In the genomic region with DNA sequence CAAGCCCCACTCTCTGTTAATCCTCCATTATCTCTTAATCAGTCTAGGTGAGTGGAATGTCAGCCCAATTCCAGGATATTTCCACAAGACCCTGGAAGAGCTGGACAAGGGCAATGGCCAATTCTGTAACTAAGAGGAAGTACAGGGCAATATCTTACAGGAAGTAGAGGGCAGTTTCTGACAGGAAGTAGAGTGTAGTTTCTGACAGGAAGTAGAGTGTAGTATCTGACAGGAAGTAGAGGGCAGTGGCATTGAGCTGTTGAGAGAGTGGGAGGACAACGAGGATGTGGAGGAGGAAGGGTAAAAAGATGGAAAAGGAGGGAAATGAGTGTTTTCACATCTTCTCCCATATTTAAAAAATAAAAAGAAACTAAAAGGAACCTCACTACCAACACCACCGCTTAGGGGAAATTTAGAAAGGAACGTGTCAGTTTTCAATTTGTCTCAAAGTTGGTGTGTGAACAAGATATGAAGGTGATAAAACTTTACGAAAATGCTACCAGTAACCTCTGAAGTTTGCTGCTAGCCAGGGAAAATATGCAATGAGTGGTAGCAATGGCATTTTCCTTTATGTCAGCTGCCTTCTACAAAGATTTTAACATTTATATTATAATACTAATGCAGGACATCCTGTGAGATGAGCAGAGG, we compare ENCODE assay signal across 14 cellular contexts.
DNase-seq lines count a peak whose midpoint lies in the region; ATAC-seq and TF ChIP-seq lines count a peak whose summit lies in the region.
"Had no signal": no experiment of that assay in that cellular context is flagged by ENCODE, and none has a peak within 500 bp of the region (broad histone marks: within the 10 kb centered on the region; RNA-seq: fewer than 3 reads in every experiment).

No MANE protein-coding gene starts in this region.

- no peak for ATAC-seq in activated T-cell treated with anti-CD3 and anti-CD28 coated beads, Interleukin-2, amount 50 U/mL, for 72 hours (replicated peaks in 1 of 2)
- no peak for ATAC-seq in omental fat pad (ENCODE audit: low FRiP score)
- ATAC-seq: mucosa of descending colon, T-helper 17 cell had no signal

- H3K36me3 ChIP-seq in neuronal stem cell (replicated peaks in 1 of 2; ENCODE audit: control insufficient read depth in 2 of 2, insufficient read depth in 2 of 2, low read length in 2 of 2), result no peaks in the 10 kb centered on the region

- no peak overlapping the region for H3K4me2 ChIP-seq in neuronal stem cell (ENCODE audit: insufficient read depth, low read length, poor library complexity, severe bottlenecking)

- no peak overlapping the region for H3K18ac ChIP-seq in neuronal stem cell (ENCODE audit: low read length)

- peak overlapping the region; percentile 4 for H3K27ac Mint-ChIP-seq in activated T-cell treated with anti-CD3 and anti-CD28 coated beads, Interleukin-2, amount 50 U/mL, for 72 hours
- peak overlapping the region; percentile 3 for H3K27ac Mint-ChIP-seq in activated CD4-positive, alpha-beta memory T cell treated with anti-CD3 and anti-CD28 coated beads, Interleukin-2, amount 10 ng/mL, durations not matched to agents 7 days and 5 days
- H3K27ac Mint-ChIP-seq: stimulated activated naive B cell treated with anti-CD40 and anti-IgM and Interleukin-4, amounts not matched to agents 10 μg/mL and 1 μg/mL and 100 μg/mL, for 72 hours; T-helper 17 cell had no signal

- H3K36me3 Mint-ChIP-seq in activated T-cell treated with anti-CD3 and anti-CD28 coated beads, Interleukin-2, amount 50 U/mL, for 72 hours (ENCODE audit: insufficient read depth in 2 of 2), result peaks cover 4% of the 10 kb centered on the region in 2 donors
- H3K36me3 Mint-ChIP-seq in activated CD4-positive, alpha-beta memory T cell treated with anti-CD3 and anti-CD28 coated beads, Interleukin-2, amount 10 ng/mL, durations not matched to agents 7 days and 5 days (ENCODE audit: low read depth), result peaks cover 8% of the 10 kb centered on the region

- no peak overlapping the region for H2BK120ac ChIP-seq in neuronal stem cell (ENCODE audit: low read depth, low read length)

- no peak overlapping the region for H3K23ac ChIP-seq in neuronal stem cell (ENCODE audit: low read depth, low read length, poor library complexity)

- H3K14ac ChIP-seq in neuronal stem cell (ENCODE audit: low read length), result no peak overlapping the region

- no peak overlapping the region for H3K4me3 ChIP-seq in neuronal stem cell (ENCODE audit: low read length in 2 of 2)
- H3K4me3 ChIP-seq: mucosa of descending colon had no signal

- H3K9me3 ChIP-seq in neuronal stem cell (replicated peaks in 1 of 2; ENCODE audit: control insufficient read depth in 2 of 2, insufficient read depth in 1 of 2, low read depth in 1 of 2, low read length in 2 of 2), result no peaks in the 10 kb centered on the region
- H3K9me3 ChIP-seq: mucosa of descending colon had no signal

- H3K9me3 Mint-ChIP-seq in activated T-cell treated with anti-CD3 and anti-CD28 coated beads, Interleukin-2, amount 50 U/mL, for 72 hours, result peaks cover 6 to 8% of the 10 kb centered on the region in 2 donors
- H3K9me3 Mint-ChIP-seq in activated CD4-positive, alpha-beta memory T cell treated with anti-CD3 and anti-CD28 coated beads, Interleukin-2, amount 10 ng/mL, durations not matched to agents 7 days and 5 days, result peaks cover 18% of the 10 kb centered on the region

- no peaks in the 10 kb centered on the region for H3K27me3 ChIP-seq in neuronal stem cell (ENCODE audit: control insufficient read depth in 3 of 3, insufficient read depth in 3 of 3, low read depth in 1 of 3, low read length in 3 of 3)

- no peak overlapping the region for H3K4ac ChIP-seq in neuronal stem cell (ENCODE audit: low read length)

- H2AK5ac ChIP-seq in neuronal stem cell (ENCODE audit: low read depth, low read length), result no peak overlapping the region

- H3K4me1 Mint-ChIP-seq in activated T-cell treated with anti-CD3 and anti-CD28 coated beads, Interleukin-2, amount 50 U/mL, for 72 hours (ENCODE audit: low read depth), result peaks cover 7% of the 10 kb centered on the region
- peaks cover 11% of the 10 kb centered on the region for H3K4me1 Mint-ChIP-seq in activated CD4-positive, alpha-beta memory T cell treated with anti-CD3 and anti-CD28 coated beads, Interleukin-2, amount 10 ng/mL, durations not matched to agents 7 days and 5 days

- no peaks in the 10 kb centered on the region for H3K27me3 Mint-ChIP-seq in activated T-cell treated with anti-CD3 and anti-CD28 coated beads, Interleukin-2, amount 50 U/mL, for 72 hours (ENCODE audit: low read depth)
- H3K27me3 Mint-ChIP-seq in activated CD4-positive, alpha-beta memory T cell treated with anti-CD3 and anti-CD28 coated beads, Interleukin-2, amount 10 ng/mL, durations not matched to agents 7 days and 5 days, result peaks cover 3% of the 10 kb centered on the region
- H3K27me3 Mint-ChIP-seq: stimulated activated naive B cell treated with anti-CD40 and anti-IgM and Interleukin-4, amounts not matched to agents 10 μg/mL and 1 μg/mL and 100 μg/mL, for 72 hours; T-helper 17 cell had no signal

- H2AFZ ChIP-seq in neuronal stem cell (ENCODE audit: low read length), result peak overlapping the region; percentile 39

- H2BK12ac ChIP-seq in neuronal stem cell (ENCODE audit: low read length), result no peak overlapping the region

- no peak overlapping the region for H3K9ac ChIP-seq in neuronal stem cell (ENCODE audit: low read depth, low read length, poor library complexity)

- no peak overlapping the region for H3K4me3 Mint-ChIP-seq in activated T-cell treated with anti-CD3 and anti-CD28 coated beads, Interleukin-2, amount 50 U/mL, for 72 hours
- no peak overlapping the region for H3K4me3 Mint-ChIP-seq in activated CD4-positive, alpha-beta memory T cell treated with anti-CD3 and anti-CD28 coated beads, Interleukin-2, amount 10 ng/mL, durations not matched to agents 7 days and 5 days
- H3K4me3 Mint-ChIP-seq: stimulated activated naive B cell treated with anti-CD40 and anti-IgM and Interleukin-4, amounts not matched to agents 10 μg/mL and 1 μg/mL and 100 μg/mL, for 72 hours; T-helper 17 cell had no signal

- no peak overlapping the region for H4K91ac ChIP-seq in neuronal stem cell (ENCODE audit: low read depth, low read length, poor library complexity)

- H2BK5ac ChIP-seq in neuronal stem cell (ENCODE audit: low read length), result no peak overlapping the region

- WGBS in neuronal stem cell (ENCODE audit: extremely low coverage in 2 of 2, insufficient read length in 2 of 2, insufficient replicate concordance in 1 of 2), 2 donors, result no CpG with 5 or more reads among the region's 4 CpGs

- no peak for DNase-seq in activated T-cell treated with anti-CD3 and anti-CD28 coated beads, Interleukin-2, amount 50 U/mL, for 72 hours
- no peak for DNase-seq in activated T-cell treated with anti-CD3 and anti-CD28 coated beads for 4 hours
- DNase-seq in MV-4-11 (lab: John Stamatoyannopoulos, UW), result peak; percentile 45
- no peak for DNase-seq in activated CD4-positive, alpha-beta memory T cell treated with anti-CD3 and anti-CD28 coated beads, Interleukin-2, amount 10 ng/mL, durations not matched to agents 7 days and 5 days
- no peak for DNase-seq in neuronal stem cell (ENCODE audit: low spot score)
- no peak for DNase-seq in activated effector memory CD4-positive, alpha-beta T cell treated with anti-CD3 and anti-CD28 coated beads, Interleukin-2, amount 50 U/mL, for 16 hours
- DNase-seq in omental fat pad (ENCODE audit: low spot score), result no peak
- no peak for DNase-seq in HUDEP-2 (lab: John Stamatoyannopoulos, UW; ENCODE audit: unreplicated experiment in 76 of 76)
- DNase-seq: mucosa of descending colon; NCI-H2081; NK-92 treated with Interleukin-12 subunit alpha and Interleukin-12 subunit beta, amount 100 ng/mL, for 24 hours; stimulated activated CD4-positive, alpha-beta T cell treated with anti-CD3 and anti-CD28 coated beads, Interleukin-2, amount 100 ng/mL, for 24 hours; stimulated activated naive B cell treated with anti-CD40 and anti-IgM and Interleukin-4, amounts not matched to agents 10 μg/mL and 1 μg/mL and 100 μg/mL, for 72 hours; T-helper 17 cell had no signal

- H3K27ac ChIP-seq in neuronal stem cell (replicated peaks; ENCODE audit: low read length), result no peak overlapping the region

- no peak for TF ChIP-seq CTCF in omental fat pad (IDR thresholded peaks at IDR 0.05)

- CTCF ChIA-PET in activated CD4-positive, alpha-beta memory T cell treated with anti-CD3 and anti-CD28 coated beads, Interleukin-2, amount 10 ng/mL, durations not matched to agents 7 days and 5 days (lab: Charles Lee), result no interaction called here

- no peak overlapping the region for H2BK15ac ChIP-seq in neuronal stem cell (ENCODE audit: low read length)

- no peak overlapping the region for H4K8ac ChIP-seq in neuronal stem cell (ENCODE audit: low read depth, low read length)

- H3K79me1 ChIP-seq in neuronal stem cell (ENCODE audit: low read depth, low read length), result no peaks in the 10 kb centered on the region

- POLR2A ChIA-PET in activated CD4-positive, alpha-beta memory T cell treated with anti-CD3 and anti-CD28 coated beads, Interleukin-2, amount 10 ng/mL, durations not matched to agents 7 days and 5 days (lab: Charles Lee), result no interaction called here

- no peaks in the 10 kb centered on the region for H3K4me1 ChIP-seq in neuronal stem cell (ENCODE audit: control insufficient read depth in 2 of 2, insufficient read depth in 1 of 2, low read depth in 1 of 2, low read length in 2 of 2)
